18 cellular contexts compared by ENCODE assay signal in the genomic region with DNA sequence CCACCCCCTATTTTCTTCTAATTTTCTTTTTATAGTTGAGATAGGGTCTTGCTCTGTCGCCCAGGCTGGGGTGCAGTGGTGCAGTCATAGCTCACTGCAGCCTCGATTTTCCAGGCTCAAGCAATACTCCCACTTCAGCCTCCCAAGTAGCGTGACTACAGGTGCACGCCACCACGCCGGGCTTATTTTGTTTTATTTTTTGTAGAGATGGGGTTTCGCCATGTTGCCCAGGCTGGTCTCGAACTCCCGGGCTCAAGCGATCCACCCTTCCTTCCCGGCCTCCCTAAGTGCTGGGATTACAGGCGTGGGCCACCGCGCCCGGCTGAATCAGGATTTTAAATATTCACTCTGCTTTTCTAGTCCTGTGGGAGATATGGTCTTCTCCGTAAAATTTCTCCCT. TPM values are rescaled to one million over a fixed set of nuclear protein-coding genes. Genes with fewer than 3 reads are reported as not detected.
DNase-seq lines count a peak whose midpoint lies in the region; ATAC-seq, FAIRE-seq and TF ChIP-seq lines count a peak whose summit lies in the region.
"Had no signal": no experiment of that assay in that cellular context is flagged by ENCODE, and none has a peak within 500 bp of the region (broad histone marks: within the 10 kb centered on the region; RNA-seq: fewer than 3 reads in every experiment).

No MANE protein-coding gene starts in this region.

- H3K79me2 ChIP-seq in HepG2 (ENCODE audit: insufficient read depth, low read length): no peaks in the 10 kb centered on the region

- H3K27ac Mint-ChIP-seq in activated T-helper 17 cell treated with anti-CD3 and anti-CD28 coated beads, Interleukin-2, amount 50 U/mL, for 72 hours: no peak overlapping the region
- H3K27ac Mint-ChIP-seq in naive thymus-derived CD4-positive, alpha-beta T cell: peak overlapping the region in 1 of 9 donors; percentile 9

- H3K27me3 ChIP-seq in HepG2 (ENCODE audit: control insufficient read depth in 1 of 2, insufficient read depth in 2 of 2, low read length in 2 of 2) (peaks cover 0 to 4% of the 10 kb centered on the region in 2 experiments; a peak in 1 of 5 replicates), right lobe of liver (no peaks in the 10 kb centered on the region)
- H3K27me3 ChIP-seq in naive thymus-derived CD4-positive, alpha-beta T cell (ENCODE audit: control insufficient read depth in 2 of 2, insufficient read depth in 2 of 2, low read length in 2 of 2): no peaks in the 10 kb centered on the region
- H3K27me3 ChIP-seq: adrenal gland, gastroesophageal sphincter, MG63, pancreas had no signal

- peak overlapping the region; percentile 92 for H2AFZ ChIP-seq in HepG2 (ENCODE audit: low read length)

- no peak for TF ChIP-seq CTCF in HepG2 (CRISPR knock-in tag; IDR thresholded peaks at IDR 0.05)
- TF ChIP-seq CTCF in right lobe of liver (IDR thresholded peaks at IDR 0.05): no peak
- TF ChIP-seq CTCF in D721Med (IDR thresholded peaks at IDR 0.05; ENCODE audit: insufficient read depth, missing control alignments): no peak

- FAIRE-seq in HepG2 (lab: Jason Lieb, UNC) (no peak), D721Med (lab: Jason Lieb, UNC) (no peak)
- FAIRE-seq: pancreas had no signal

- H3K4me1 Mint-ChIP-seq in activated T-helper 17 cell treated with anti-CD3 and anti-CD28 coated beads, Interleukin-2, amount 50 U/mL, for 72 hours: peaks cover 5% of the 10 kb centered on the region
- peaks cover 5 to 19% (median 16%) of the 10 kb centered on the region in 7 donors for H3K4me1 Mint-ChIP-seq in naive thymus-derived CD4-positive, alpha-beta T cell

- TF ChIP-seq EP300 in HepG2 (IDR thresholded peaks at IDR 0.05; ENCODE audit: low read depth in 2 of 2, low read length in 2 of 2) (no peak), HepG2 (CRISPR knock-in tag; IDR thresholded peaks at IDR 0.05; ENCODE audit: borderline replicate concordance) (no peak)

- H3K4me2 ChIP-seq in HepG2 (ENCODE audit: low read depth, low read length): peak overlapping the region; percentile 91

- H3K27me3 Mint-ChIP-seq in activated T-helper 17 cell treated with anti-CD3 and anti-CD28 coated beads, Interleukin-2, amount 50 U/mL, for 72 hours: no peaks in the 10 kb centered on the region
- H3K27me3 Mint-ChIP-seq in naive thymus-derived CD4-positive, alpha-beta T cell: peaks cover 0 to 5% (median 0%) of the 10 kb centered on the region in 5 donors

- no peak for TF ChIP-seq POLR2A in HepG2 (IDR thresholded peaks at IDR 0.05; ENCODE audit: insufficient read depth in 1 of 2, low read depth in 2 of 2, low read length in 2 of 2)
- TF ChIP-seq POLR2A in right lobe of liver (IDR thresholded peaks at IDR 0.05): no peak
- no peak for TF ChIP-seq POLR2A in GM18505 (IDR thresholded peaks at IDR 0.05; ENCODE audit: borderline replicate concordance, extremely low read depth, insufficient read depth, insufficient read length)

- in situ Hi-C loops in HepG2 (cut with HindIII; ENCODE audit: extremely low pct_ligation_motif_present, low pct_unique_long_range_greater_than_20kb) (no loop called here), G401 (cut with HindIII; ENCODE audit: low sequenced_read_pairs) (no loop called here)

- no peak for TF ChIP-seq RAD21 in HepG2 (CRISPR knock-in tag; IDR thresholded peaks at IDR 0.05)

- H3K4me1 ChIP-seq in HepG2 (ENCODE audit: insufficient read depth, low read length) (peaks cover 24% of the 10 kb centered on the region), right lobe of liver (no peaks in the 10 kb centered on the region)
- H3K4me1 ChIP-seq in naive thymus-derived CD4-positive, alpha-beta T cell (ENCODE audit: control insufficient read depth in 2 of 2, insufficient read depth in 2 of 2, low read length in 2 of 2): peaks cover 5 to 9% of the 10 kb centered on the region in 2 donors
- H3K4me1 ChIP-seq: pancreas had no signal

- peak overlapping the region; percentile 70 for H3K9ac ChIP-seq in HepG2 (ENCODE audit: insufficient read depth, low read depth, low read length)

- peak overlapping the region; percentile 65 for H3K27ac ChIP-seq in HepG2 (ENCODE audit: extremely low read length, insufficient read depth, low read length)
- H3K27ac ChIP-seq in right lobe of liver: no peak overlapping the region
- H3K27ac ChIP-seq in naive thymus-derived CD4-positive, alpha-beta T cell (ENCODE audit: low read depth, low read length): no peak overlapping the region
- H3K27ac ChIP-seq: adrenal gland had no signal

- no peaks in the 10 kb centered on the region for H4K20me1 ChIP-seq in HepG2 (ENCODE audit: insufficient read depth, low read length)

- no peak for DNase-seq in HepG2 (ENCODE audit: low spot score)
- DNase-seq in right lobe of liver: no peak
- DNase-seq in naive thymus-derived CD4-positive, alpha-beta T cell: no peak
- DNase-seq in G401 (ENCODE audit: low spot score): no peak
- DNase-seq in D721Med (ENCODE audit: insufficient read length, low spot score): no peak
- DNase-seq: activated CD4-positive, alpha-beta T cell treated with anti-CD3 and anti-CD28 coated beads, Interleukin-2, amount 10 ng/mL, durations not matched to agents 24 days and 14 days; activated T-cell treated with anti-CD3 and anti-CD28 coated beads, Interleukin-2, amount 50 U/mL, for 4 hours; adrenal gland; GOT3; MG63; NCI-H2081; pancreas; stimulated activated CD4-positive, alpha-beta T cell treated with anti-CD3 and anti-CD28 coated beads, Interleukin-12 subunit alpha, Interleukin-12 subunit beta, amount 100 ng/mL, for 4 hours; T1000 had no signal

- WGBS in HepG2 (ENCODE audit: low lambda C conversion rate): 81% methylated on average over 16 of the region's 16 CpGs
- WGBS in right lobe of liver (ENCODE audit: insufficient coverage, low coverage, low lambda C conversion rate, missing lambda C conversion rate): 88% methylated on average over 16 of the region's 16 CpGs

- intact Hi-C loops in HepG2 (cut with micrococcal nuclease; ENCODE audit: unreplicated experiment): no loop called here
- intact Hi-C loops in right lobe of liver (cut with DNase I): no loop called here
- intact Hi-C loops in naive thymus-derived CD4-positive, alpha-beta T cell (cut with micrococcal nuclease): no loop called here

- no peaks in the 10 kb centered on the region for H3K9me3 Mint-ChIP-seq in activated T-helper 17 cell treated with anti-CD3 and anti-CD28 coated beads, Interleukin-2, amount 50 U/mL, for 72 hours
- no peaks in the 10 kb centered on the region for H3K9me3 Mint-ChIP-seq in naive thymus-derived CD4-positive, alpha-beta T cell
- H3K9me3 Mint-ChIP-seq: activated CD4-positive, alpha-beta T cell treated with anti-CD3 and anti-CD28 coated beads, Interleukin-2, amount 10 ng/mL, durations not matched to agents 24 days and 14 days; activated T-cell treated with anti-CD3 and anti-CD28 coated beads, Interleukin-2, amount 50 U/mL, for 4 hours had no signal

- peaks cover 11% of the 10 kb centered on the region for H3K36me3 Mint-ChIP-seq in activated T-helper 17 cell treated with anti-CD3 and anti-CD28 coated beads, Interleukin-2, amount 50 U/mL, for 72 hours (ENCODE audit: low read depth)
- peaks cover 0 to 9% (median 0%) of the 10 kb centered on the region in 5 donors for H3K36me3 Mint-ChIP-seq in naive thymus-derived CD4-positive, alpha-beta T cell

- POLR2A ChIA-PET in HepG2 (lab: Yijun Ruan, JAX): interaction anchor here (0.7 to 3.6 kb wide), 3 partner anchors 9 to 96 kb away, joined by 3 to 44 read pairs (median 5); a partner anchor contains a TSS
- POLR2A ChIA-PET in naive thymus-derived CD4-positive, alpha-beta T cell (lab: Charles Lee): interaction anchor here (2.6 kb wide), 1 partner anchor 9 kb away, joined by 27 read pairs; a partner anchor contains a TSS

- no peak for ATAC-seq in HepG2
- ATAC-seq in right lobe of liver: no peak
- no peak for ATAC-seq in activated T-helper 17 cell treated with anti-CD3 and anti-CD28 coated beads, Interleukin-2, amount 50 U/mL, for 72 hours (replicated peaks)
- no peak for ATAC-seq in naive thymus-derived CD4-positive, alpha-beta T cell
- ATAC-seq in GM18505 (IDR thresholded peaks at IDR 0.05; ENCODE audit: unreplicated experiment): no peak
- no peak for ATAC-seq in GM21390 (IDR thresholded peaks at IDR 0.05; ENCODE audit: unreplicated experiment)
- ATAC-seq: activated T-cell treated with anti-CD3 and anti-CD28 coated beads, Interleukin-2, amount 50 U/mL, for 4 hours; gastroesophageal sphincter had no signal

- H3K9me3 ChIP-seq in HepG2 (ENCODE audit: low read length) (no peaks in the 10 kb centered on the region), right lobe of liver (no peaks in the 10 kb centered on the region)
- H3K9me3 ChIP-seq in naive thymus-derived CD4-positive, alpha-beta T cell (ENCODE audit: control insufficient read depth in 2 of 3, low read length in 3 of 3): no peaks in the 10 kb centered on the region
- H3K9me3 ChIP-seq: adrenal gland, gastroesophageal sphincter, MG63, pancreas had no signal

- BruUV-seq in HepG2 (replicated peaks; lab: Mats Ljungman, UMichigan): no TSS peak

- peaks cover 0 to 6% of the 10 kb centered on the region in 2 experiments; a peak in 1 of 5 replicates for H3K36me3 ChIP-seq in HepG2 (replicated peaks in 1 of 2; ENCODE audit: control insufficient read depth in 1 of 2, insufficient read depth in 2 of 2, low read length in 2 of 2)
- peaks cover 0 to 6% (median 0%) of the 10 kb centered on the region in 4 donors for H3K36me3 ChIP-seq in right lobe of liver
- peaks cover 0 to 3% (median 0%) of the 10 kb centered on the region in 3 experiments for H3K36me3 ChIP-seq in naive thymus-derived CD4-positive, alpha-beta T cell (ENCODE audit: control insufficient read depth in 2 of 3, insufficient read depth in 3 of 3, low read length in 3 of 3)
- H3K36me3 ChIP-seq: pancreas had no signal

- peak overlapping the region; percentile 99 for H3K4me3 Mint-ChIP-seq in activated T-helper 17 cell treated with anti-CD3 and anti-CD28 coated beads, Interleukin-2, amount 50 U/mL, for 72 hours
- peak overlapping the region in 7 of 10 donors; percentile 95 to 100 (median 99) for H3K4me3 Mint-ChIP-seq in naive thymus-derived CD4-positive, alpha-beta T cell

- peak overlapping the region; percentile 77 to 96 (median 87) for H3K4me3 ChIP-seq in HepG2 (replicated peaks in 1 of 3; ENCODE audit: insufficient read depth in 1 of 3, low read depth in 2 of 3, low read length in 3 of 3)
- no peak overlapping the region for H3K4me3 ChIP-seq in right lobe of liver
- no peak overlapping the region for H3K4me3 ChIP-seq in naive thymus-derived CD4-positive, alpha-beta T cell (ENCODE audit: low read length)

- CTCF ChIA-PET in HepG2 (lab: Yijun Ruan, JAX; ENCODE audit: low intra/inter-chr PET ratio, low total read pairs): no interaction called here
- CTCF ChIA-PET in naive thymus-derived CD4-positive, alpha-beta T cell (lab: Charles Lee): interaction anchor here (0.9 kb wide), 1 partner anchor 94 kb away, joined by 3 read pairs; no protein-coding TSS in a partner anchor

RNA-seq across cellular contexts. Expression of a gene that starts 0.9 kb away (rescaled TPM):
- total RNA-seq in HepG2 (2016; rRNA removed; fragmentation: Illumina TruSeq; extraction: Trizol) (3.8 and 7.7 TPM in 2 replicates), right lobe of liver (1 to 10 TPM in 5 of 6 experiments, under 1 TPM in 1; 0.71 to 5.8 (median 1.2) TPM)
- total RNA-seq in HepG2 (2016; cell fraction: cytosol; rRNA removed; fragmentation: Illumina TruSeq; extraction: Trizol; ENCODE audit: low read depth): 2.0 and 2.1 TPM in 2 replicates
- 3.1 and 6.6 TPM in 2 replicates for total RNA-seq in HepG2 (2016; cell fraction: insoluble cytoplasmic fraction; rRNA removed; fragmentation: Illumina TruSeq; extraction: Trizol)
- 3.0 and 3.1 TPM in 2 replicates for total RNA-seq in HepG2 (2016; cell fraction: membrane; rRNA removed; fragmentation: Illumina TruSeq; extraction: Trizol)
- total RNA-seq in HepG2 (2016; cell fraction: nucleus; rRNA removed; fragmentation: Illumina TruSeq; extraction: Trizol): 8.1 and 13.9 TPM in 2 replicates
- 6.0 and 6.1 TPM in 2 replicates for polyA plus RNA-seq in HepG2 (2011; rRNA removed)
- polyA plus RNA-seq in HepG2 (2011; cell fraction: cytosol; rRNA removed): 2.7 and 4.7 TPM in 2 replicates
- polyA plus RNA-seq in HepG2 (2011; cell fraction: nucleus; rRNA removed): 2.1 and 2.7 TPM in 2 replicates
- 7.6 and 8.2 TPM in 2 replicates for polyA plus RNA-seq in HepG2 (2012)
- polyA plus RNA-seq in HepG2 (2016; cell fraction: cytosol; fragmentation: Illumina TruSeq; extraction: Trizol; ENCODE audit: low read depth): 0.40 and 0.58 TPM in 2 replicates
- 3.5 and 3.8 TPM in 2 replicates for polyA plus RNA-seq in HepG2 (2016; cell fraction: insoluble cytoplasmic fraction; fragmentation: Illumina TruSeq; extraction: Trizol; ENCODE audit: low read depth)
- polyA plus RNA-seq in HepG2 (2016; cell fraction: membrane; fragmentation: Illumina TruSeq; extraction: Trizol; ENCODE audit: low read depth): 1.1 and 1.2 TPM in 2 replicates
- polyA plus RNA-seq in HepG2 (2016; cell fraction: nucleus; fragmentation: Illumina TruSeq; extraction: Trizol; ENCODE audit: insufficient read depth, low read depth): 10.5 and 11.4 TPM in 2 replicates
- polyA minus RNA-seq in HepG2 (2011; rRNA and poly(A)+ RNA removed; ENCODE audit: low replicate concordance): 3.8 and 4.2 TPM in 2 replicates
- polyA minus RNA-seq in HepG2 (2011; cell fraction: cytosol; rRNA and poly(A)+ RNA removed): 6.9 and 7.7 TPM in 2 replicates
- 10.9 and 11.2 TPM in 2 replicates for polyA minus RNA-seq in HepG2 (2011; cell fraction: nucleus; rRNA and poly(A)+ RNA removed)
- 1 to 10 TPM; 2.2 to 2.6 TPM for total RNA-seq in activated T-helper 17 cell treated with anti-CD3 and anti-CD28 coated beads, Interleukin-2, amount 50 U/mL, for 72 hours
- total RNA-seq in naive thymus-derived CD4-positive, alpha-beta T cell: 1 to 10 TPM; 2.4 to 6.0 (median 3.8) TPM
- polyA plus RNA-seq in naive thymus-derived CD4-positive, alpha-beta T cell: 1 to 10 TPM in 1 of 2 donors, under 1 TPM in 1; 0.85 to 5.2 TPM
- 0.92 and 3.6 TPM in 2 replicates for total RNA-seq in G401 (2014; rRNA removed; shearing (Covaris generic))

RNA-seq across cellular contexts. Expression of a gene that starts 9.5 kb away (rescaled TPM):
- 28.9 and 31.9 TPM in 2 replicates for total RNA-seq in HepG2 (2016; rRNA removed; fragmentation: Illumina TruSeq; extraction: Trizol)
- total RNA-seq in HepG2 (2016; cell fraction: cytosol; rRNA removed; fragmentation: Illumina TruSeq; extraction: Trizol; ENCODE audit: low read depth): 1.8 and 2.7 TPM in 2 replicates
- total RNA-seq in HepG2 (2016; cell fraction: insoluble cytoplasmic fraction; rRNA removed; fragmentation: Illumina TruSeq; extraction: Trizol): 30.2 and 30.8 TPM in 2 replicates
- 6.8 and 8.0 TPM in 2 replicates for total RNA-seq in HepG2 (2016; cell fraction: membrane; rRNA removed; fragmentation: Illumina TruSeq; extraction: Trizol)
- total RNA-seq in HepG2 (2016; cell fraction: nucleus; rRNA removed; fragmentation: Illumina TruSeq; extraction: Trizol): 25.1 and 31.4 TPM in 2 replicates
- polyA plus RNA-seq in HepG2 (2011; rRNA removed): 16.2 and 18.4 TPM in 2 replicates
- 11.0 and 15.5 TPM in 2 replicates for polyA plus RNA-seq in HepG2 (2011; cell fraction: cytosol; rRNA removed)
- polyA plus RNA-seq in HepG2 (2011; cell fraction: nucleus; rRNA removed): 7.4 and 9.4 TPM in 2 replicates
- polyA plus RNA-seq in HepG2 (2012): 12.1 and 13.2 TPM in 2 replicates
- polyA plus RNA-seq in HepG2 (2016; cell fraction: cytosol; fragmentation: Illumina TruSeq; extraction: Trizol; ENCODE audit: low read depth): 0.93 and 1.0 TPM in 2 replicates
- polyA plus RNA-seq in HepG2 (2016; cell fraction: insoluble cytoplasmic fraction; fragmentation: Illumina TruSeq; extraction: Trizol; ENCODE audit: low read depth): 17.3 and 18.7 TPM in 2 replicates
- polyA plus RNA-seq in HepG2 (2016; cell fraction: membrane; fragmentation: Illumina TruSeq; extraction: Trizol; ENCODE audit: low read depth): 1.6 and 1.7 TPM in 2 replicates
- polyA plus RNA-seq in HepG2 (2016; cell fraction: nucleus; fragmentation: Illumina TruSeq; extraction: Trizol; ENCODE audit: insufficient read depth, low read depth): 20.7 and 22.6 TPM in 2 replicates
- polyA minus RNA-seq in HepG2 (2011; rRNA and poly(A)+ RNA removed; ENCODE audit: low replicate concordance): 26.3 and 29.4 TPM in 2 replicates
- polyA minus RNA-seq in HepG2 (2011; cell fraction: cytosol; rRNA and poly(A)+ RNA removed): 14.2 and 18.4 TPM in 2 replicates
- 19.1 and 29.5 TPM in 2 replicates for polyA minus RNA-seq in HepG2 (2011; cell fraction: nucleus; rRNA and poly(A)+ RNA removed)
- 1 to 10 TPM; 5.3 to 7.9 (median 7.3) TPM for total RNA-seq in right lobe of liver
- 10 to 100 TPM; 16.1 to 21.6 TPM for total RNA-seq in activated T-helper 17 cell treated with anti-CD3 and anti-CD28 coated beads, Interleukin-2, amount 50 U/mL, for 72 hours
- total RNA-seq in naive thymus-derived CD4-positive, alpha-beta T cell: 10 to 100 TPM in 4 of 5 experiments, 1 to 10 TPM in 1; 8.3 to 21.9 (median 19.2) TPM
- polyA plus RNA-seq in naive thymus-derived CD4-positive, alpha-beta T cell: 10 to 100 TPM; 14.8 to 19.1 TPM
- total RNA-seq in G401 (2014; rRNA removed; shearing (Covaris generic)): 25.5 and 26.7 TPM in 2 replicates

Comparison
In these comparisons a context has a peak if more than half of its experiments do, and no peak if none do; other contexts are left out.
1. H3K4me3 ChIP-seq: peak in HepG2 (3 of 3); none in right lobe of liver (0 of 3) and naive thymus-derived CD4-positive, alpha-beta T cell (single experiment).